8 cellular contexts compared by ENCODE assay signal in genomic region chr5:140244525-140245025, GRCh38. TPM values are rescaled to one million over a fixed set of nuclear protein-coding genes. Genes with fewer than 3 reads are reported as not detected.
A peak's percentile ranks its signal among the peaks of the same experiment; 100 is the strongest.
DNase-seq lines count a peak whose midpoint lies in the region; ATAC-seq, FAIRE-seq and TF ChIP-seq lines count a peak whose summit lies in the region.

No MANE protein-coding gene starts in this region.

- H3K4ac ChIP-seq in H1 (replicated peaks; ENCODE audit: insufficient read length, low read depth, low read length), result no peak overlapping the region

- no peak overlapping the region for H4K91ac ChIP-seq in H1 (replicated peaks; ENCODE audit: insufficient read length, low read length)

- whole genome bisulfite sequencing in A549 (ENCODE audit: missing lambda C conversion rate), result 10% methylated on average over 14 of the region's 14 CpGs
- WGBS in H1 (ENCODE audit: extremely low coverage in 1 of 2, insufficient coverage in 1 of 2, insufficient read length in 1 of 2, insufficient replicate concordance in 2 of 2, low coverage in 1 of 2, low lambda C conversion rate in 2 of 2, missing lambda C conversion rate in 1 of 2), 2 experiments, result 46% methylated on average over 14 of the region's 14 CpGs; no CpG with 5 or more reads in 1 of the 2 experiments

- no peaks in the 10 kb centered on the region for H3K36me3 ChIP-seq in H1 (ENCODE audit: control insufficient read depth in 2 of 4, insufficient read depth in 4 of 4, low read length in 3 of 4)

- H3K36me3 Mint-ChIP-seq in activated CD8-positive, alpha-beta memory T cell treated with anti-CD3 and anti-CD28 coated beads, Interleukin-2, amount 10 ng/mL, durations not matched to agents 7 days and 5 days, result peaks cover 14% of the 10 kb centered on the region

- ATAC-seq in A549 (peak; percentile 62 to 82), GM18505 (IDR thresholded peaks at IDR 0.05; ENCODE audit: unreplicated experiment) (peak; percentile 72), HG03432 (IDR thresholded peaks at IDR 0.05; ENCODE audit: unreplicated experiment) (peak; percentile 77)
- ATAC-seq in activated CD8-positive, alpha-beta memory T cell treated with anti-CD3 and anti-CD28 coated beads, Interleukin-2, amount 10 ng/mL, durations not matched to agents 7 days and 5 days, result peak; percentile 71

- H3K4me3 Mint-ChIP-seq in activated CD8-positive, alpha-beta memory T cell treated with anti-CD3 and anti-CD28 coated beads, Interleukin-2, amount 10 ng/mL, durations not matched to agents 7 days and 5 days, result no peak overlapping the region

- no peak overlapping the region for H3K23ac ChIP-seq in H1 (ENCODE audit: insufficient read length)

- H3K27ac Mint-ChIP-seq in activated CD8-positive, alpha-beta memory T cell treated with anti-CD3 and anti-CD28 coated beads, Interleukin-2, amount 10 ng/mL, durations not matched to agents 7 days and 5 days, result no peak overlapping the region

- H3K27ac ChIP-seq in A549 (no peak overlapping the region), H1 (ENCODE audit: low read depth, low read length) (no peak overlapping the region; the same call in 1 of the 2 replicates)

- H3K27me3 Mint-ChIP-seq in activated CD8-positive, alpha-beta memory T cell treated with anti-CD3 and anti-CD28 coated beads, Interleukin-2, amount 10 ng/mL, durations not matched to agents 7 days and 5 days, result no peaks in the 10 kb centered on the region

- no peaks in the 10 kb centered on the region for H3K79me2 ChIP-seq in H1 (ENCODE audit: control insufficient read depth in 1 of 2, insufficient read depth in 2 of 2, low read length in 2 of 2)

- no peak overlapping the region for H3K18ac ChIP-seq in H1 (ENCODE audit: extremely low read depth, low read length)

- TF ChIP-seq POLR2A in A549 (IDR thresholded peaks at IDR 0.05; ENCODE audit: low read length) (no peak), GM18505 (IDR thresholded peaks at IDR 0.05; ENCODE audit: borderline replicate concordance, extremely low read depth, insufficient read depth, insufficient read length) (no peak), H1 (IDR thresholded peaks at IDR 0.05; ENCODE audit: control extremely low read depth in 1 of 2, low read depth in 2 of 2, low read length in 2 of 2) (no peak)

- H3K23me2 ChIP-seq in H1 (ENCODE audit: low read depth, low read length), result no peaks in the 10 kb centered on the region

- peak; percentile 88 for TF ChIP-seq CTCF in A549 (IDR thresholded peaks at IDR 0.05)
- TF ChIP-seq CTCF in H1 (IDR thresholded peaks at IDR 0.05; ENCODE audit: control extremely low read depth in 1 of 3, insufficient read depth in 1 of 3, low read depth in 1 of 3, low read length in 3 of 3), result peak in 2 of 3 experiments; percentile 88 to 91; a peak in 3 of 4 replicates

- H3K4me2 ChIP-seq in A549 (peak overlapping the region; percentile 31; the same call in 2 of the 3 replicates), H1 (ENCODE audit: insufficient read depth in 1 of 2, low read depth in 2 of 2, low read length in 2 of 2) (no peak overlapping the region)

- H3K79me1 ChIP-seq in H1 (ENCODE audit: low read depth, low read length), result no peaks in the 10 kb centered on the region; the same call in 1 of the 2 replicates

- H3K9ac ChIP-seq in H1 (replicated peaks in 1 of 4; ENCODE audit: extremely low read depth in 1 of 4, low read depth in 3 of 4, low read length in 3 of 4), result no peak overlapping the region

- no peak for FAIRE-seq in A549 (lab: Jason Lieb, UNC)
- FAIRE-seq in H1 (lab: Jason Lieb, UNC), result no peak

- DNase-seq in A549 (ENCODE audit: low read depth in 1 of 2, low spot score in 1 of 2) (peak; percentile 69 to 87), NOMO-1 treated with DMSO at 0.1 percent for 48 hours (lab: John Stamatoyannopoulos, UW; ENCODE audit: unreplicated experiment) (peak; percentile 85), H1 (ENCODE audit: low read depth in 1 of 2, low spot score in 2 of 2) (peak; percentile 84 to 95), middle frontal gyrus (ENCODE audit: extremely low spot score, low spot score) (peak; percentile 86)
- peak; percentile 86 for DNase-seq in activated CD8-positive, alpha-beta memory T cell treated with anti-CD3 and anti-CD28 coated beads, Interleukin-2, amount 10 ng/mL, durations not matched to agents 7 days and 5 days
- peak; percentile 21 to 53 for DNase-seq in stimulated activated CD8-positive, alpha-beta memory T cell treated with anti-CD3 and anti-CD28 coated beads, Interleukin-2, amount 100 ng/mL, for 1 hour (ENCODE audit: low read depth in 2 of 2)

- no peaks in the 10 kb centered on the region for H3K27me3 ChIP-seq in H1 (replicated peaks in 1 of 4; ENCODE audit: control insufficient read depth in 3 of 4, extremely low read depth in 1 of 4, insufficient read depth in 3 of 4, low read length in 3 of 4)

- POLR2A ChIA-PET in A549 (lab: Yijun Ruan, JAX) (interaction anchor here (0.6 to 3.7 kb wide), 8 partner anchors 9 to 403 kb away, joined by 3 to 46 read pairs (median 4); partner anchors contain the start of genes HBEGF, IK, NDUFA2 and SRA1), H1 (lab: Charles Lee; ENCODE audit: partially characterized antibody) (interaction anchor here (0.6 to 8.0 kb wide), 5 partner anchors 15 to 234 kb away, joined by 3 to 64 read pairs (median 3); partner anchors contain the start of genes HBEGF and PFDN1)

- TF ChIP-seq EP300 in A549 (IDR thresholded peaks at IDR 0.05) (no peak), H1 (IDR thresholded peaks at IDR 0.05; ENCODE audit: borderline replicate concordance in 1 of 2, low read depth in 2 of 2, low read length in 2 of 2) (no peak)

- H2BK12ac ChIP-seq in H1 (ENCODE audit: low read depth, low read length), result no peak overlapping the region

- no peak overlapping the region for H2AK5ac ChIP-seq in H1 (ENCODE audit: low read depth, low read length)

- no peak overlapping the region for H4K8ac ChIP-seq in H1 (ENCODE audit: extremely low read depth, insufficient read depth, low read length)

- no peak overlapping the region for H3K14ac ChIP-seq in H1 (ENCODE audit: insufficient read length)

- no peak overlapping the region for H4K5ac ChIP-seq in H1 (ENCODE audit: insufficient read length, low read depth, low read length)

- peaks cover 39% of the 10 kb centered on the region for H3K4me1 Mint-ChIP-seq in activated CD8-positive, alpha-beta memory T cell treated with anti-CD3 and anti-CD28 coated beads, Interleukin-2, amount 10 ng/mL, durations not matched to agents 7 days and 5 days

- H2BK120ac ChIP-seq in H1 (replicated peaks; ENCODE audit: low read depth, low read length), result no peak overlapping the region

- CTCF ChIA-PET in A549 (lab: Yijun Ruan, JAX), result interaction anchor here (0.5 to 42.9 kb wide), 51 partner anchors 8 to 477 kb away, joined by 3 to 1613 read pairs (median 4); partner anchors contain the start of genes ANKHD1, CYSTM1, HBEGF and SLC4A9
- CTCF ChIA-PET in activated CD8-positive, alpha-beta memory T cell treated with anti-CD3 and anti-CD28 coated beads, Interleukin-2, amount 10 ng/mL, durations not matched to agents 7 days and 5 days (lab: Charles Lee), result interaction anchor here (0.6 to 25.5 kb wide), 47 partner anchors 9 to 492 kb away, joined by 3 to 657 read pairs (median 4); partner anchors contain the start of genes ANKHD1, CYSTM1, HBEGF and IK
- CTCF ChIA-PET in H1 (lab: Charles Lee; ENCODE audit: partially characterized antibody), result interaction anchor here (0.5 to 25.9 kb wide), 31 partner anchors 10 to 403 kb away, joined by 3 to 676 read pairs (median 4); partner anchors contain the start of genes HBEGF, IK, NDUFA2 and SLC4A9

- H3K4me1 ChIP-seq in A549 (peaks cover 29% of the 10 kb centered on the region), H1 (replicated peaks in 1 of 4; ENCODE audit: control insufficient read depth in 3 of 4, insufficient read depth in 4 of 4, low read length in 3 of 4) (peaks cover 6 to 17% (median 12%) of the 10 kb centered on the region in 4 experiments; a peak in 6 of 7 replicates)

- TF ChIP-seq RAD21 in A549 (conservative IDR thresholded peaks at IDR 0.05 in 1 of 2, IDR thresholded peaks at IDR 0.05 in 1 of 2) (peak; percentile 95 to 97), H1 (IDR thresholded peaks at IDR 0.05 in 1 of 2, conservative IDR thresholded peaks at IDR 0.05 in 1 of 2; ENCODE audit: low read depth in 2 of 2, low read length in 2 of 2) (peak; percentile 91 to 95)

- H2BK15ac ChIP-seq in H1 (ENCODE audit: low read length), result no peak overlapping the region

- no peak overlapping the region for H2BK20ac ChIP-seq in H1 (ENCODE audit: low read length)

- H3K9me3 ChIP-seq in A549, result no peaks in the 10 kb centered on the region
- no peaks in the 10 kb centered on the region for H3K9me3 ChIP-seq in H1 (ENCODE audit: insufficient read depth in 2 of 2, low read depth in 1 of 2, low read length in 1 of 2)

- H3K9me3 Mint-ChIP-seq in activated CD8-positive, alpha-beta memory T cell treated with anti-CD3 and anti-CD28 coated beads, Interleukin-2, amount 10 ng/mL, durations not matched to agents 7 days and 5 days (ENCODE audit: low read depth), result no peaks in the 10 kb centered on the region

- H2AFZ ChIP-seq in H1 (ENCODE audit: low read length), result no peak overlapping the region

- H3K4me3 ChIP-seq in A549 (no peak overlapping the region), H1 (ENCODE audit: extremely low read depth in 1 of 4, insufficient read depth in 2 of 4, low read depth in 3 of 4, low read length in 4 of 4) (no peak overlapping the region)

- H2BK5ac ChIP-seq in H1 (ENCODE audit: low read depth, low read length), result no peak overlapping the region

- H3K56ac ChIP-seq in H1 (replicated peaks; ENCODE audit: insufficient read length, low read depth, low read length), result no peak overlapping the region

- peaks cover 3 to 4% of the 10 kb centered on the region in 2 experiments for H4K20me1 ChIP-seq in H1 (replicated peaks in 1 of 2; ENCODE audit: control insufficient read depth in 1 of 2, insufficient read depth in 2 of 2, low read length in 2 of 2)

RNA-seq across cellular contexts. Expression of gene PFDN1, which starts 58.3 kb away (rescaled TPM):
- 90.4 and 97.0 TPM in 2 replicates for polyA plus RNA-seq in A549 (2011; rRNA removed)
- polyA plus RNA-seq in A549 (2012; cell fraction: cytosol; rRNA removed), result 80.9 and 104 TPM in 2 replicates
- polyA plus RNA-seq in A549 (2012; cell fraction: nucleus; rRNA removed), result 51.2 and 56.7 TPM in 2 replicates
- 201 to 239 TPM (median 226 TPM) in 3 replicates for polyA plus RNA-seq in A549 (2017; fragmentation: RNase III; extraction: RNeasy Plus Mini Kit Qiagen cat#74134 plus additional on column Dnase treatment)
- polyA minus RNA-seq in A549 (2011; rRNA and poly(A)+ RNA removed), result 58.8 and 72.3 TPM in 2 replicates
- total RNA-seq in activated CD8-positive, alpha-beta memory T cell treated with anti-CD3 and anti-CD28 coated beads, Interleukin-2, amount 10 ng/mL, durations not matched to agents 7 days and 5 days, result 10 to 100 TPM; 48.9 to 57.5 TPM
- 52.6 and 53.0 TPM in 2 replicates for total RNA-seq in H1 (2021; fragmentation: NEBNext Ultra II Directional; extraction: Animal tissue kit (Norgen Biotek cat#: 25700))
- polyA plus RNA-seq in H1 (2011; rRNA removed), result 71.7 and 89.6 TPM in 2 replicates
- 65.7 TPM for polyA plus RNA-seq in H1 (2011; cell fraction: cytosol; rRNA removed)
- 60.6 TPM for polyA plus RNA-seq in H1 (2011; cell fraction: nucleus; rRNA removed)
- 56.5 to 141 TPM (median 82.0 TPM) in 4 replicates for polyA plus RNA-seq in H1 (2012, experiment 1 of 2)
- polyA plus RNA-seq in H1 (2012, experiment 2 of 2), result 44.7 TPM
- polyA plus RNA-seq in H1 (2013, experiment 1 of 2), result 236 TPM
- 247 TPM for polyA plus RNA-seq in H1 (2013, experiment 2 of 2)
- polyA minus RNA-seq in H1 (2011; rRNA and poly(A)+ RNA removed), result 47.0 and 48.0 TPM in 2 replicates
- polyA minus RNA-seq in H1 (2011; cell fraction: cytosol; rRNA and poly(A)+ RNA removed), result 21.7 TPM
- 24.1 TPM for polyA minus RNA-seq in H1 (2011; cell fraction: nucleus; rRNA and poly(A)+ RNA removed)

Comparison
In these comparisons a context has a peak if more than half of its experiments do, and no peak if none do; other contexts are left out.
1. DNase-seq: peak in every context shown above with its lines; median percentile 90 in H1; 86 in activated CD8-positive, alpha-beta memory T cell treated with anti-CD3 and anti-CD28 coated beads, Interleukin-2, amount 10 ng/mL, durations not matched to agents 7 days and 5 days; 86 in middle frontal gyrus; 85 in NOMO-1 treated with DMSO at 0.1 percent for 48 hours; 78 in A549; 37 in stimulated activated CD8-positive, alpha-beta memory T cell treated with anti-CD3 and anti-CD28 coated beads, Interleukin-2, amount 100 ng/mL, for 1 hour.
2. Of the 18 proteins assayed by ChIP-seq in both H1 and A549: peak only in H1: CEBPB and CHD2; only in A549: none; in both: CTCF and RAD21; in neither: 14.